ENCODE assay signal across 1 cellular context in genomic region chr3:15299036-15299435, GRCh38.
A peak's percentile ranks its signal among the peaks of the same experiment; 100 is the strongest.
TF ChIP-seq lines count a peak whose summit lies in the region.

No MANE protein-coding gene starts in this region.

TF ChIP-seq in K562, 482 proteins besides CTCF, POLR2A, EP300 and RAD21 (continued from another document):
- no peak for TF ChIP-seq ETS2 (tag; IDR thresholded peaks at IDR 0.05; ENCODE audit: borderline replicate concordance, poor library complexity, severe bottlenecking)
- peak; percentile 65 for TF ChIP-seq TCF3 (CRISPR knock-in tag; IDR thresholded peaks at IDR 0.05)
- TF ChIP-seq TAL1 (IDR thresholded peaks at IDR 0.05): peak; percentile 31; the same call in 1 of the 2 replicates
- TF ChIP-seq SMARCB1 (IDR thresholded peaks at IDR 0.05; ENCODE audit: insufficient read length, low read depth): no peak
TF ChIP-seq in K562: peak in this region for 17.
